Comparison of ENCODE assay signal across 26 cellular contexts in genomic region chr3:66268864-66269263, GRCh38.
"Had no signal": no experiment of that assay in that cellular context is flagged by ENCODE, and none has a peak within 500 bp of the region (broad histone marks: within the 10 kb centered on the region; RNA-seq: fewer than 3 reads in every experiment).

No MANE protein-coding gene starts in this region.

- H3K4me3 Mint-ChIP-seq: naive thymus-derived CD8-positive, alpha-beta T cell; stimulated activated effector memory CD8-positive, alpha-beta T cell treated with anti-CD3 and anti-CD28 coated beads, Interleukin-12 subunit alpha, Interleukin-12 subunit beta, amount 100 ng/mL, for 72 hours had no signal

- H3K9me3 ChIP-seq: esophagus muscularis mucosa, gastroesophageal sphincter, heart left ventricle, left lung, right lobe of liver, stomach, thyroid gland, vagina had no signal

- H3K4me1 Mint-ChIP-seq: stimulated activated effector memory CD8-positive, alpha-beta T cell treated with anti-CD3 and anti-CD28 coated beads, Interleukin-12 subunit alpha, Interleukin-12 subunit beta, amount 100 ng/mL, for 72 hours had no signal

- DNase-seq: dermis blood vessel endothelial cell; effector memory CD4-positive, alpha-beta T cell; foreskin keratinocyte; heart left ventricle; kidney; left lung; mesenchymal stem cell; midbrain; naive thymus-derived CD8-positive, alpha-beta T cell; right lobe of liver; stimulated activated CD4-positive, alpha-beta T cell treated with anti-CD3 and anti-CD28 coated beads, Interleukin-12 subunit alpha, Interleukin-12 subunit beta, amount 100 ng/mL, for 4 hours; stimulated activated CD4-positive, alpha-beta T cell treated with anti-CD3 and anti-CD28 coated beads, Interleukin-1b, Interleukin-23, amount 100 ng/mL, for 48 hours; stimulated activated CD4-positive, alpha-beta T cell treated with anti-CD3 and anti-CD28 coated beads, Interleukin-4, amount 100 ng/mL, for 1 hour; stimulated activated naive CD4-positive, alpha-beta T cell treated with Interleukin-2 at 50 U/mL for 16 hours; stomach; thyroid gland; trophoblast cell had no signal

- H3K27me3 Mint-ChIP-seq: naive thymus-derived CD8-positive, alpha-beta T cell; progenitor cell of endocrine pancreas had no signal

- H3K36me3 ChIP-seq: right lobe of liver, thyroid gland, vagina had no signal

- H3K4me3 ChIP-seq: coronary artery, esophagus muscularis mucosa, gastroesophageal sphincter, heart left ventricle, hepatocyte, left lung, right lobe of liver, smooth muscle cell, stomach, thyroid gland, vagina had no signal

- H3K9me3 Mint-ChIP-seq: naive thymus-derived CD8-positive, alpha-beta T cell; stimulated activated effector memory CD8-positive, alpha-beta T cell treated with anti-CD3 and anti-CD28 coated beads, Interleukin-12 subunit alpha, Interleukin-12 subunit beta, amount 100 ng/mL, for 72 hours had no signal

- H3K4me1 ChIP-seq: foreskin keratinocyte, left lung, parathyroid adenoma, vagina had no signal

- H3K27ac Mint-ChIP-seq: progenitor cell of endocrine pancreas; stimulated activated effector memory CD8-positive, alpha-beta T cell treated with anti-CD3 and anti-CD28 coated beads, Interleukin-12 subunit alpha, Interleukin-12 subunit beta, amount 100 ng/mL, for 72 hours had no signal

- ATAC-seq: foreskin keratinocyte; gastroesophageal sphincter; heart left ventricle; left lung; naive thymus-derived CD8-positive, alpha-beta T cell; right lobe of liver; stimulated activated effector memory CD8-positive, alpha-beta T cell treated with anti-CD3 and anti-CD28 coated beads, Interleukin-12 subunit alpha, Interleukin-12 subunit beta, amount 100 ng/mL, for 72 hours had no signal
